Comparison of ENCODE assay signal across 15 cellular contexts in genomic region chr3:47414666-47415587, GRCh38. TPM values are rescaled to one million over a fixed set of nuclear protein-coding genes. Genes with fewer than 3 reads are reported as not detected.
A peak's percentile ranks its signal among the peaks of the same experiment; 100 is the strongest.
DNase-seq lines count a peak whose midpoint lies in the region; ATAC-seq and TF ChIP-seq lines count a peak whose summit lies in the region.
"Had no signal": no experiment of that assay in that cellular context is flagged by ENCODE, and none has a peak within 500 bp of the region (broad histone marks: within the 10 kb centered on the region; RNA-seq: fewer than 3 reads in every experiment).

No MANE protein-coding gene starts in this region.

- H3K36me3 Mint-ChIP-seq in activated T-cell treated with anti-CD3 and anti-CD28 coated beads, Interleukin-2, amount 50 U/mL, for 24 hours (ENCODE audit: low read depth), result peaks cover 76% of the 10 kb centered on the region
- peaks cover 25% of the 10 kb centered on the region for H3K36me3 Mint-ChIP-seq in activated T-cell treated with anti-CD3 and anti-CD28 coated beads, Interleukin-2, amount 50 U/mL, for 4 hours (ENCODE audit: insufficient read depth)
- H3K36me3 Mint-ChIP-seq in CD8-positive, alpha-beta T cell, result peaks cover 68% of the 10 kb centered on the region

- peaks cover 12% of the 10 kb centered on the region for H3K4me1 ChIP-seq in SJCRH30
- peaks cover 0 to 18% (median 0%) of the 10 kb centered on the region in 6 donors for H3K4me1 ChIP-seq in spleen
- H3K4me1 ChIP-seq in CD8-positive, alpha-beta T cell (ENCODE audit: insufficient read depth, low read length), result no peaks in the 10 kb centered on the region

- intact Hi-C loops in spleen (cut with DNase I; ENCODE audit: low total_unique reads), result no loop called here
- intact Hi-C loops in CD8-positive, alpha-beta T cell (cut with DNase I, micrococcal nuclease), result no loop called here

- no peak for ATAC-seq in activated T-cell treated with anti-CD3 and anti-CD28 coated beads, Interleukin-2, amount 50 U/mL, for 4 hours
- no peak for ATAC-seq in CD8-positive, alpha-beta T cell
- ATAC-seq in GM19351 (IDR thresholded peaks at IDR 0.05; ENCODE audit: unreplicated experiment), result no peak
- ATAC-seq: Right ventricle myocardium inferior had no signal

- H3K4me1 Mint-ChIP-seq in activated T-cell treated with anti-CD3 and anti-CD28 coated beads, Interleukin-2, amount 50 U/mL, for 24 hours (ENCODE audit: low read depth), result no peaks in the 10 kb centered on the region
- no peaks in the 10 kb centered on the region for H3K4me1 Mint-ChIP-seq in activated T-cell treated with anti-CD3 and anti-CD28 coated beads, Interleukin-2, amount 50 U/mL, for 4 hours (ENCODE audit: low read depth)
- H3K4me1 Mint-ChIP-seq in CD8-positive, alpha-beta T cell (ENCODE audit: low read depth), result no peaks in the 10 kb centered on the region

- TF ChIP-seq POLR2A in spleen (IDR thresholded peaks at IDR 0.05), result no peak

- H3K9me3 ChIP-seq in SJCRH30 (replicated peaks) (no peaks in the 10 kb centered on the region), spleen (no peaks in the 10 kb centered on the region)
- H3K9me3 ChIP-seq in CD8-positive, alpha-beta T cell (ENCODE audit: low read length), result no peaks in the 10 kb centered on the region
- H3K9me3 ChIP-seq: tibial artery had no signal

- H3K4me3 ChIP-seq in SJCRH30 (no peak overlapping the region), spleen (no peak overlapping the region)
- H3K4me3 ChIP-seq in CD8-positive, alpha-beta T cell (ENCODE audit: low read depth, low read length), result no peak overlapping the region
- H3K4me3 ChIP-seq: tibial artery had no signal

- no peak for TF ChIP-seq CTCF in spleen (IDR thresholded peaks at IDR 0.05 in 8 of 11, conservative IDR thresholded peaks at IDR 0.05 in 3 of 11)
- no peak for TF ChIP-seq CTCF in CD8-positive, alpha-beta T cell (IDR thresholded peaks at IDR 0.05)

- peak overlapping the region; percentile 53 for H3K27ac Mint-ChIP-seq in activated T-cell treated with anti-CD3 and anti-CD28 coated beads, Interleukin-2, amount 50 U/mL, for 24 hours
- no peak overlapping the region for H3K27ac Mint-ChIP-seq in CD8-positive, alpha-beta T cell

- H3K27me3 ChIP-seq in SJCRH30 (no peaks in the 10 kb centered on the region), layer of hippocampus (ENCODE audit: control insufficient read depth, insufficient read depth, low read length) (no peaks in the 10 kb centered on the region), spleen (replicated peaks in 1 of 7) (no peaks in the 10 kb centered on the region)
- H3K27me3 ChIP-seq in CD8-positive, alpha-beta T cell (ENCODE audit: insufficient read depth, low read length), result no peaks in the 10 kb centered on the region
- H3K27me3 ChIP-seq: tibial artery had no signal

- peaks cover 40% of the 10 kb centered on the region for H3K36me3 ChIP-seq in SJCRH30
- peaks cover 0 to 98% (median 88%) of the 10 kb centered on the region in 6 donors for H3K36me3 ChIP-seq in spleen
- H3K36me3 ChIP-seq in CD8-positive, alpha-beta T cell (ENCODE audit: insufficient read depth, low read length), result peaks cover 42% of the 10 kb centered on the region

- H3K9me3 Mint-ChIP-seq in activated T-cell treated with anti-CD3 and anti-CD28 coated beads, Interleukin-2, amount 50 U/mL, for 24 hours, result no peaks in the 10 kb centered on the region
- no peaks in the 10 kb centered on the region for H3K9me3 Mint-ChIP-seq in activated T-cell treated with anti-CD3 and anti-CD28 coated beads, Interleukin-2, amount 50 U/mL, for 4 hours
- H3K9me3 Mint-ChIP-seq in CD8-positive, alpha-beta T cell, result no peaks in the 10 kb centered on the region

- WGBS in spleen, 5 donors, result 82 to 89% (median 87%) methylated on average over 13 to 16 of the region's 16 CpGs

- CTCF ChIA-PET in CD8-positive, alpha-beta T cell (lab: Charles Lee), result no interaction called here

- H3K27me3 Mint-ChIP-seq in activated T-cell treated with anti-CD3 and anti-CD28 coated beads, Interleukin-2, amount 50 U/mL, for 24 hours, result no peaks in the 10 kb centered on the region
- no peaks in the 10 kb centered on the region for H3K27me3 Mint-ChIP-seq in activated T-cell treated with anti-CD3 and anti-CD28 coated beads, Interleukin-2, amount 50 U/mL, for 4 hours (ENCODE audit: low read depth)
- no peaks in the 10 kb centered on the region for H3K27me3 Mint-ChIP-seq in CD8-positive, alpha-beta T cell (ENCODE audit: low read depth)

- DNase-seq in activated T-cell treated with anti-CD3 and anti-CD28 coated beads, Interleukin-2, amount 50 U/mL, for 24 hours, result no peak
- no peak for DNase-seq in activated T-cell treated with anti-CD3 and anti-CD28 coated beads, Interleukin-2, amount 50 U/mL, for 4 hours
- DNase-seq in SJCRH30 (peak; percentile 74 to 78), spleen (peak; percentile 69), NAMALWA (ENCODE audit: low spot score) (no peak)
- DNase-seq in CD8-positive, alpha-beta T cell, result no peak
- DNase-seq: activated CD4-positive, CD25-positive, alpha-beta regulatory T cell treated with anti-CD3 and anti-CD28 coated beads, Interleukin-2, amount 50 U/mL, for 72 hours; amniotic stem cell; GF-D8; NCI-H2171 treated with DMSO at 0.1 percent for 48 hours; T-helper 2 cell; tibial artery had no signal

- POLR2A ChIA-PET in CD8-positive, alpha-beta T cell (lab: Charles Lee), result no interaction called here

- peak overlapping the region; percentile 30 for H3K27ac ChIP-seq in SJCRH30
- H3K27ac ChIP-seq in layer of hippocampus (ENCODE audit: low read depth, low read length), result peak overlapping the region; percentile 72
- peak overlapping the region in 1 of 8 donors; percentile 54 for H3K27ac ChIP-seq in spleen
- no peak overlapping the region for H3K27ac ChIP-seq in CD8-positive, alpha-beta T cell (ENCODE audit: low read depth, low read length)
- H3K27ac ChIP-seq: tibial artery had no signal

- H3K4me3 Mint-ChIP-seq in activated T-cell treated with anti-CD3 and anti-CD28 coated beads, Interleukin-2, amount 50 U/mL, for 24 hours, result no peak overlapping the region
- H3K4me3 Mint-ChIP-seq in activated T-cell treated with anti-CD3 and anti-CD28 coated beads, Interleukin-2, amount 50 U/mL, for 4 hours, result no peak overlapping the region
- no peak overlapping the region for H3K4me3 Mint-ChIP-seq in CD8-positive, alpha-beta T cell

RNA-seq across cellular contexts. Expression of gene PTPN23, which starts 34.1 kb away (rescaled TPM):
- total RNA-seq in activated T-cell treated with anti-CD3 and anti-CD28 coated beads, Interleukin-2, amount 50 U/mL, for 4 hours, result 10 to 100 TPM; 34.9 to 44.8 (median 42.2) TPM
- 7.4 and 11.4 TPM in 2 replicates for total RNA-seq in SJCRH30 (2014; rRNA removed; shearing (Covaris generic))
- total RNA-seq in spleen, result 100 to 1,000 TPM in 1 of 7 donors, 10 to 100 TPM in 6; 27.8 to 195 (median 49.8) TPM
- 10 to 100 TPM in 1 of 3 donors, 1 to 10 TPM in 2; 5.0 to 19.1 (median 8.0) TPM for polyA plus RNA-seq in spleen
- total RNA-seq in CD8-positive, alpha-beta T cell, result 10 to 100 TPM; 39.2 to 48.3 TPM

Comparison
In these comparisons a context has a peak if more than half of its experiments do, and no peak if none do; other contexts are left out.
1. DNase-seq: peak in SJCRH30 (2 of 2) and spleen (single experiment); none in activated T-cell treated with anti-CD3 and anti-CD28 coated beads, Interleukin-2, amount 50 U/mL, for 24 hours (single experiment), activated T-cell treated with anti-CD3 and anti-CD28 coated beads, Interleukin-2, amount 50 U/mL, for 4 hours (single experiment), CD8-positive, alpha-beta T cell (0 of 7) and NAMALWA (single experiment).